In the genomic region with DNA sequence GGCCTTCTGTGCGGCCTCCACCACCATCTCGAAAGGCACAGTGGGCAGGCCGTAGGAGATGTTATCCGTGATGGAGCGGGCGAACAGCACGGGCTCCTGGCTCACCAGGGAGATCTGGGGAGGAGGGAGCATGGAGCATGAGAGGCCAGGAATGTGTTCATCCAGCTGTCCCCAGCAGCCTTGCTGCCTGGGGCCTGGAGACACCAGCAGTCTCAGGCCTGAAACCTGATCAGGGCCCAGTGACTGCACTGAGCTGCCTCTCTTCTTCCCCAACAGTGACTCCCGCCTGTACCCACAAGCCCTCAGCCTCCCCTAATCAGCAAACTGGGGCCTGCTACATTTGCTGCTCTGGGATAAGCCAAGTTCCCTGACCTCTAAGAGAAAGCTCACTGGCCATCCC, we compare ENCODE assay signal across 25 cellular contexts. TPM values are rescaled to one million over a fixed set of nuclear protein-coding genes. Genes with fewer than 3 reads are reported as not detected.
DNase-seq lines count a peak whose midpoint lies in the region; ATAC-seq, FAIRE-seq and TF ChIP-seq lines count a peak whose summit lies in the region.
"Had no signal": no experiment of that assay in that cellular context is flagged by ENCODE, and none has a peak within 500 bp of the region (broad histone marks: within the 10 kb centered on the region; RNA-seq: fewer than 3 reads in every experiment).

No MANE protein-coding gene starts in this region.

- H4K8ac ChIP-seq in neuronal stem cell (ENCODE audit: low read depth, low read length): peak overlapping the region; percentile 74

- H3K4me2 ChIP-seq in KMS-11: peak overlapping the region; percentile 33; the same call in 1 of the 2 replicates
- no peak overlapping the region for H3K4me2 ChIP-seq in neuronal stem cell (ENCODE audit: insufficient read depth, low read length, poor library complexity, severe bottlenecking)
- H3K4me2 ChIP-seq in PC-9: no peak overlapping the region
- no peak overlapping the region for H3K4me2 ChIP-seq in osteoblast (ENCODE audit: insufficient read depth, low read length)
- H3K4me2 ChIP-seq: BLaER1 treated with 17β-estradiol and CSF1 and Interleukin-3, amounts not matched to agents 10 nM and 100 nM had no signal

- peak overlapping the region; percentile 7 for H2BK120ac ChIP-seq in neuronal stem cell (ENCODE audit: low read depth, low read length)

- no CpG with 5 or more reads among the region's 8 CpGs for WGBS in neuronal stem cell (ENCODE audit: extremely low coverage in 2 of 2, insufficient read length in 2 of 2, insufficient replicate concordance in 1 of 2), 2 donors

- H2AK5ac ChIP-seq in neuronal stem cell (ENCODE audit: low read depth, low read length): peak overlapping the region; percentile 11

- H3K79me2 ChIP-seq in KMS-11 (ENCODE audit: insufficient read depth, low read depth) (no peaks in the 10 kb centered on the region), PC-9 (ENCODE audit: low read depth) (no peaks in the 10 kb centered on the region), osteoblast (ENCODE audit: insufficient read depth, low read length) (no peaks in the 10 kb centered on the region)

- H3K4me1 ChIP-seq in KMS-11 (ENCODE audit: low read depth, poor library complexity, severe bottlenecking) (peaks cover 58% of the 10 kb centered on the region), neuronal stem cell (ENCODE audit: control insufficient read depth in 2 of 2, insufficient read depth in 1 of 2, low read depth in 1 of 2, low read length in 2 of 2) (peaks cover 0 to 4% of the 10 kb centered on the region in 2 donors), PC-9 (replicated peaks; ENCODE audit: insufficient read depth) (no peaks in the 10 kb centered on the region), osteoblast (ENCODE audit: insufficient read depth, low read length) (no peaks in the 10 kb centered on the region), tibial artery (no peaks in the 10 kb centered on the region)
- H3K4me1 ChIP-seq: pancreas, thyroid gland had no signal

- H3K18ac ChIP-seq in neuronal stem cell (ENCODE audit: low read length): peak overlapping the region; percentile 94

- H3K36me3 ChIP-seq in KMS-11 (ENCODE audit: insufficient read depth) (no peaks in the 10 kb centered on the region), neuronal stem cell (replicated peaks in 1 of 2; ENCODE audit: control insufficient read depth in 2 of 2, insufficient read depth in 2 of 2, low read length in 2 of 2) (no peaks in the 10 kb centered on the region), PC-9 (ENCODE audit: low read depth) (no peaks in the 10 kb centered on the region), osteoblast (ENCODE audit: insufficient read depth, low read length) (peaks cover 20% of the 10 kb centered on the region), tibial artery (peaks cover 0 to 74% (median 18%) of the 10 kb centered on the region in 3 donors)
- H3K36me3 ChIP-seq: pancreas, thyroid gland had no signal

- no peak for TF ChIP-seq POLR2A in GM12891 (IDR thresholded peaks at IDR 0.05; ENCODE audit: low read depth, low read length)

- no peaks in the 10 kb centered on the region for H3K27me3 ChIP-seq in KMS-11 (ENCODE audit: insufficient read depth, low read depth)
- no peaks in the 10 kb centered on the region for H3K27me3 ChIP-seq in neuronal stem cell (ENCODE audit: control insufficient read depth in 3 of 3, insufficient read depth in 3 of 3, low read depth in 1 of 3, low read length in 3 of 3)
- no peaks in the 10 kb centered on the region for H3K27me3 ChIP-seq in PC-9 (ENCODE audit: insufficient read depth, low read depth)
- no peaks in the 10 kb centered on the region for H3K27me3 ChIP-seq in osteoblast (ENCODE audit: insufficient read depth, low read length)
- no peaks in the 10 kb centered on the region for H3K27me3 ChIP-seq in tibial artery
- H3K27me3 ChIP-seq: BLaER1 treated with 17β-estradiol and CSF1 and Interleukin-3, amounts not matched to agents 10 nM and 100 nM; pancreas; thyroid gland had no signal

- POLR2A ChIA-PET in PC-9 (lab: Charles Lee; ENCODE audit: unreplicated experiment): no interaction called here

- peak overlapping the region; percentile 87 for H2BK15ac ChIP-seq in neuronal stem cell (ENCODE audit: low read length)

- H3K9me3 ChIP-seq in neuronal stem cell (replicated peaks in 1 of 2; ENCODE audit: control insufficient read depth in 2 of 2, insufficient read depth in 1 of 2, low read depth in 1 of 2, low read length in 2 of 2): no peaks in the 10 kb centered on the region
- H3K9me3 ChIP-seq in PC-9 (ENCODE audit: insufficient read depth, low read depth): no peaks in the 10 kb centered on the region
- H3K9me3 ChIP-seq in osteoblast (ENCODE audit: low read depth, low read length): no peaks in the 10 kb centered on the region
- H3K9me3 ChIP-seq in tibial artery: no peaks in the 10 kb centered on the region
- H3K9me3 ChIP-seq: BLaER1 treated with 17β-estradiol and CSF1 and Interleukin-3, amounts not matched to agents 10 nM and 100 nM; pancreas; thyroid gland had no signal

- no peak for DNase-seq in GM12891 (ENCODE audit: insufficient read length, low spot score)
- peak; percentile 70 for DNase-seq in ecto neural progenitor cell (ENCODE audit: low spot score)
- no peak for DNase-seq in neuronal stem cell (ENCODE audit: low spot score)
- DNase-seq in PC-9: no peak
- no peak for DNase-seq in osteoblast (ENCODE audit: insufficient read length, low spot score, missing footprints)
- DNase-seq in tibial artery: no peak
- DNase-seq: activated CD4-positive, alpha-beta T cell treated with anti-CD3 and anti-CD28 coated beads, Interleukin-2, amount 50 U/mL, for 4 hours; activated CD4-positive, CD25-positive, alpha-beta regulatory T cell; cerebellar nuclear complex; COR-L47; Kasumi-1; mammary epithelial cell; naive B cell; NCI-H187 treated with DMSO at 0.1 percent for 48 hours; NCI-H226; NCI-H748 treated with DMSO at 0.1 percent for 48 hours; pancreas; right cardiac atrium; stimulated activated CD4-positive, alpha-beta T cell treated with anti-CD3 and anti-CD28 coated beads, Interleukin-4, amount 100 ng/mL, for 4 hours; T1000; thyroid gland had no signal

- TF ChIP-seq CTCF in KMS-11 (conservative IDR thresholded peaks at IDR 0.05; ENCODE audit: low read depth, low read length) (no peak), PC-9 (conservative IDR thresholded peaks at IDR 0.05) (no peak), osteoblast (IDR thresholded peaks at IDR 0.05; ENCODE audit: extremely low read depth, low read depth, low read length) (no peak), tibial artery (IDR thresholded peaks at IDR 0.05) (no peak)

- peak overlapping the region; percentile 96 for H2BK12ac ChIP-seq in neuronal stem cell (ENCODE audit: low read length)

- no peak overlapping the region for H3K23ac ChIP-seq in neuronal stem cell (ENCODE audit: low read depth, low read length, poor library complexity)

- no TSS peak for BruUV-seq in PC-9 (replicated peaks; lab: Mats Ljungman, UMichigan)

- H2AFZ ChIP-seq in KMS-11 (ENCODE audit: low read depth) (no peak overlapping the region), neuronal stem cell (ENCODE audit: low read length) (peak overlapping the region; percentile 74), PC-9 (no peak overlapping the region), osteoblast (ENCODE audit: low read length) (no peak overlapping the region)

- H3K9ac ChIP-seq in KMS-11 (no peak overlapping the region), neuronal stem cell (ENCODE audit: low read depth, low read length, poor library complexity) (peak overlapping the region; percentile 74)
- H3K9ac ChIP-seq: BLaER1 treated with 17β-estradiol and CSF1 and Interleukin-3, amounts not matched to agents 10 nM and 100 nM had no signal

- no peak for ATAC-seq in HG03135 (IDR thresholded peaks at IDR 0.05; ENCODE audit: unreplicated experiment)
- ATAC-seq: pancreas had no signal

- peak overlapping the region; percentile 75 for H4K91ac ChIP-seq in neuronal stem cell (ENCODE audit: low read depth, low read length, poor library complexity)

- H3K4me3 ChIP-seq in KMS-11 (IDR thresholded peaks at IDR 0.05; ENCODE audit: insufficient read depth, low read depth, low read length): no peak overlapping the region
- no peak overlapping the region for H3K4me3 ChIP-seq in neuronal stem cell (ENCODE audit: low read length in 2 of 2)
- no peak overlapping the region for H3K4me3 ChIP-seq in PC-9
- no peak overlapping the region for H3K4me3 ChIP-seq in osteoblast (ENCODE audit: insufficient read depth, low read length)
- H3K4me3 ChIP-seq in tibial artery: no peak overlapping the region
- H3K4me3 ChIP-seq: BLaER1 treated with 17β-estradiol and CSF1 and Interleukin-3, amounts not matched to agents 10 nM and 100 nM; pancreas; thyroid gland had no signal

- H3K27ac ChIP-seq in KMS-11 (peak overlapping the region; percentile 14; the same call in 1 of the 2 replicates), neuronal stem cell (replicated peaks; ENCODE audit: low read length) (peak overlapping the region; percentile 83), PC-9 (no peak overlapping the region; the same call in 1 of the 2 replicates), osteoblast (ENCODE audit: low read depth, low read length) (no peak overlapping the region), tibial artery (no peak overlapping the region)
- H3K27ac ChIP-seq: pancreas, thyroid gland had no signal

- peak; percentile 55 for FAIRE-seq in GM12891 (lab: Jason Lieb, UNC)
- FAIRE-seq: HTR-8/SVneo, pancreas had no signal

- peak overlapping the region; percentile 55 for H2BK5ac ChIP-seq in neuronal stem cell (ENCODE audit: low read length)

- no peaks in the 10 kb centered on the region for H3K9me2 ChIP-seq in PC-9 (ENCODE audit: insufficient read depth)

- H3K4ac ChIP-seq in neuronal stem cell (ENCODE audit: low read length): peak overlapping the region; percentile 78

- peaks cover 4% of the 10 kb centered on the region for H3K79me1 ChIP-seq in neuronal stem cell (ENCODE audit: low read depth, low read length)

- H3F3A ChIP-seq in PC-9 (ENCODE audit: insufficient read depth, low read depth): peaks cover 7% of the 10 kb centered on the region; the same call in 1 of the 2 replicates

- H3K14ac ChIP-seq in neuronal stem cell (ENCODE audit: low read length): no peak overlapping the region

- no peaks in the 10 kb centered on the region for H4K20me1 ChIP-seq in KMS-11 (ENCODE audit: insufficient read depth)
- no peaks in the 10 kb centered on the region for H4K20me1 ChIP-seq in PC-9 (ENCODE audit: insufficient read depth)
- H4K20me1 ChIP-seq in osteoblast (ENCODE audit: insufficient read depth, low read length): no peaks in the 10 kb centered on the region
- H4K20me1 ChIP-seq: BLaER1 treated with 17β-estradiol and CSF1 and Interleukin-3, amounts not matched to agents 10 nM and 100 nM had no signal

- intact Hi-C loops in PC-9 (cut with micrococcal nuclease; ENCODE audit: unreplicated experiment) (no loop called here), tibial artery (cut with DNase I; ENCODE audit: low total_unique reads) (no loop called here)

- CTCF ChIA-PET in PC-9 (lab: Charles Lee): no interaction called here

RNA-seq across cellular contexts. Expression of a gene that starts 30.9 kb away (rescaled TPM):
- 1.3 TPM for polyA plus RNA-seq in GM12891 (2012; ENCODE audit: low read depth, missing spikeins)
- polyA plus RNA-seq in neuronal stem cell (2013, experiment 1 of 2): 2.0 TPM
- polyA plus RNA-seq in neuronal stem cell (2013, experiment 2 of 2): 1.5 TPM
- total RNA-seq in PC-9 (2021): 11.4 and 13.0 TPM in 2 replicates
- total RNA-seq in osteoblast: 11.9 and 13.0 TPM in 2 replicates

RNA-seq across cellular contexts. Expression of a gene that starts 39.4 kb away (rescaled TPM):
- 20.8 TPM for polyA plus RNA-seq in GM12891 (2012; ENCODE audit: low read depth, missing spikeins)
- 26.4 TPM for polyA plus RNA-seq in neuronal stem cell (2013, experiment 1 of 2)
- 26.7 TPM for polyA plus RNA-seq in neuronal stem cell (2013, experiment 2 of 2)
- total RNA-seq in PC-9 (2021): 51.4 and 53.5 TPM in 2 replicates
- total RNA-seq in osteoblast: 19.2 and 20.6 TPM in 2 replicates

RNA-seq across cellular contexts. Expression of a gene that starts 39.7 kb away (rescaled TPM):
- polyA plus RNA-seq in GM12891 (2012; ENCODE audit: low read depth, missing spikeins): 14.0 TPM
- polyA plus RNA-seq in neuronal stem cell (2013, experiment 1 of 2): 6.9 TPM
- polyA plus RNA-seq in neuronal stem cell (2013, experiment 2 of 2): 5.5 TPM
- total RNA-seq in PC-9 (2021): 33.5 and 36.1 TPM in 2 replicates
- 6.5 and 8.3 TPM in 2 replicates for total RNA-seq in osteoblast

RNA-seq across cellular contexts. Expression of a gene that starts 45.2 kb away (rescaled TPM):
- polyA plus RNA-seq in GM12891 (2012; ENCODE audit: low read depth, missing spikeins): 194 TPM
- 134 TPM for polyA plus RNA-seq in neuronal stem cell (2013, experiment 1 of 2)
- polyA plus RNA-seq in neuronal stem cell (2013, experiment 2 of 2): 128 TPM
- total RNA-seq in PC-9 (2021): 162 and 191 TPM in 2 replicates
- total RNA-seq in osteoblast: 117 and 118 TPM in 2 replicates

Comparison
In these comparisons a context has a peak if more than half of its experiments do, and no peak if none do; other contexts are left out.
1. H3K27ac ChIP-seq: peak in KMS-11 (single experiment) and neuronal stem cell (single experiment); none in PC-9 (single experiment), osteoblast (single experiment) and tibial artery (0 of 2).